In the genomic region with DNA sequence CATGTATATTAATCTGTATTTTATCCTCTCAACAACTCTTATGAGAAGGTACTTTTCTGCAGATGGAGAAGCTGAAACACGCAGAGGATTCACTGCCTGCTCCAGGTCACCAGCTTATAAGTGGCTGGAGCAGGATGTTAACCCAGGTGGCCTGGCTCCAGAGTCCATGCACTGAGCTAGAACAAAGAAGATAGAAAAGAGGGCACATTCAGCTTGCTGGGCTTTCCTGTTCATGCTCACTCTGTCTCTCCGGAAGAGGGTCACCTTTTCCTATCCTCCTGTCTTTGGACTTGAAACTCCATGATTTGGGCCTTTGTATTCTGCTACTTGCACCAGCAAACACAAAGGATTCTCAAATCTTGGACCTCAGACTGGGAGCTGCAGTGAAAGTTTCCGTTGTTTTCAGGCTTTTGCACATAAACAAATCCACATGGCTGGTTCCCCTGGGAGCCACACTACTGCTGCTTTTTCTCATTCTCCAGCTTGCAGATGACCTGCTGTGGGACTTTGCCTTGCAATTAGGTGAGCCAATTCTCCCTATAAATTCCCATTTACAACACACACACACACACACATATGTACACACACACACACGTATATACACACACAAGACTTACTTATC, we compare ENCODE assay signal across 2 cellular contexts.
TF ChIP-seq lines count a peak whose summit lies in the region.

No MANE protein-coding gene starts in this region.

TF ChIP-seq in HCT116, 20 proteins besides CTCF, POLR2A, EP300 and RAD21 (continued from another document):
- TF ChIP-seq, protein P1, sequence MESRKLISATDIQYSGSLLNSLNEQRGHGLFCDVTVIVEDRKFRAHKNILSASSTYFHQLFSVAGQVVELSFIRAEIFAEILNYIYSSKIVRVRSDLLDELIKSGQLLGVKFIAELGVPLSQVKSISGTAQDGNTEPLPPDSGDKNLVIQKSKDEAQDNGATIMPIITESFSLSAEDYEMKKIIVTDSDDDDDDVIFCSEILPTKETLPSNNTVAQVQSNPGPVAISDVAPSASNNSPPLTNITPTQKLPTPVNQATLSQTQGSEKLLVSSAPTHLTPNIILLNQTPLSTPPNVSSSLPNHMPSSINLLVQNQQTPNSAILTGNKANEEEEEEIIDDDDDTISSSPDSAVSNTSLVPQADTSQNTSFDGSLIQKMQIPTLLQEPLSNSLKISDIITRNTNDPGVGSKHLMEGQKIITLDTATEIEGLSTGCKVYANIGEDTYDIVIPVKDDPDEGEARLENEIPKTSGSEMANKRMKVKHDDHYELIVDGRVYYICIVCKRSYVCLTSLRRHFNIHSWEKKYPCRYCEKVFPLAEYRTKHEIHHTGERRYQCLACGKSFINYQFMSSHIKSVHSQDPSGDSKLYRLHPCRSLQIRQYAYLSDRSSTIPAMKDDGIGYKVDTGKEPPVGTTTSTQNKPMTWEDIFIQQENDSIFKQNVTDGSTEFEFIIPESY (IDR thresholded peaks at IDR 0.05; ENCODE audit: extremely low read depth, insufficient replicate concordance, low read length): no peak
- TF ChIP-seq, protein P2, sequence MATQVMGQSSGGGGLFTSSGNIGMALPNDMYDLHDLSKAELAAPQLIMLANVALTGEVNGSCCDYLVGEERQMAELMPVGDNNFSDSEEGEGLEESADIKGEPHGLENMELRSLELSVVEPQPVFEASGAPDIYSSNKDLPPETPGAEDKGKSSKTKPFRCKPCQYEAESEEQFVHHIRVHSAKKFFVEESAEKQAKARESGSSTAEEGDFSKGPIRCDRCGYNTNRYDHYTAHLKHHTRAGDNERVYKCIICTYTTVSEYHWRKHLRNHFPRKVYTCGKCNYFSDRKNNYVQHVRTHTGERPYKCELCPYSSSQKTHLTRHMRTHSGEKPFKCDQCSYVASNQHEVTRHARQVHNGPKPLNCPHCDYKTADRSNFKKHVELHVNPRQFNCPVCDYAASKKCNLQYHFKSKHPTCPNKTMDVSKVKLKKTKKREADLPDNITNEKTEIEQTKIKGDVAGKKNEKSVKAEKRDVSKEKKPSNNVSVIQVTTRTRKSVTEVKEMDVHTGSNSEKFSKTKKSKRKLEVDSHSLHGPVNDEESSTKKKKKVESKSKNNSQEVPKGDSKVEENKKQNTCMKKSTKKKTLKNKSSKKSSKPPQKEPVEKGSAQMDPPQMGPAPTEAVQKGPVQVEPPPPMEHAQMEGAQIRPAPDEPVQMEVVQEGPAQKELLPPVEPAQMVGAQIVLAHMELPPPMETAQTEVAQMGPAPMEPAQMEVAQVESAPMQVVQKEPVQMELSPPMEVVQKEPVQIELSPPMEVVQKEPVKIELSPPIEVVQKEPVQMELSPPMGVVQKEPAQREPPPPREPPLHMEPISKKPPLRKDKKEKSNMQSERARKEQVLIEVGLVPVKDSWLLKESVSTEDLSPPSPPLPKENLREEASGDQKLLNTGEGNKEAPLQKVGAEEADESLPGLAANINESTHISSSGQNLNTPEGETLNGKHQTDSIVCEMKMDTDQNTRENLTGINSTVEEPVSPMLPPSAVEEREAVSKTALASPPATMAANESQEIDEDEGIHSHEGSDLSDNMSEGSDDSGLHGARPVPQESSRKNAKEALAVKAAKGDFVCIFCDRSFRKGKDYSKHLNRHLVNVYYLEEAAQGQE (IDR thresholded peaks at IDR 0.05; ENCODE audit: low read depth): no peak

TF ChIP-seq in WTC11, 78 proteins besides CTCF, POLR2A, EP300 and RAD21 (continued from another document):
- TF ChIP-seq ZNF396 (CRISPR knock-in tag; IDR thresholded peaks at IDR 0.05; ENCODE audit: borderline replicate concordance) (no peak), GRHL2 (CRISPR knock-in tag; IDR thresholded peaks at IDR 0.05; ENCODE audit: insufficient replicate concordance, severe bottlenecking) (no peak), ELF4 (CRISPR knock-in tag; IDR thresholded peaks at IDR 0.05; ENCODE audit: low read depth) (no peak), ZNF219 (CRISPR knock-in tag; IDR thresholded peaks at IDR 0.05; ENCODE audit: borderline replicate concordance) (no peak), NFYB (CRISPR knock-in tag; conservative IDR thresholded peaks at IDR 0.05; ENCODE audit: low read depth) (no peak), CREM (CRISPR knock-in tag; IDR thresholded peaks at IDR 0.05) (no peak), JUN (CRISPR knock-in tag; IDR thresholded peaks at IDR 0.05) (no peak), SP1 (CRISPR knock-in tag; conservative IDR thresholded peaks at IDR 0.05) (no peak)
- TF ChIP-seq, protein P3, sequence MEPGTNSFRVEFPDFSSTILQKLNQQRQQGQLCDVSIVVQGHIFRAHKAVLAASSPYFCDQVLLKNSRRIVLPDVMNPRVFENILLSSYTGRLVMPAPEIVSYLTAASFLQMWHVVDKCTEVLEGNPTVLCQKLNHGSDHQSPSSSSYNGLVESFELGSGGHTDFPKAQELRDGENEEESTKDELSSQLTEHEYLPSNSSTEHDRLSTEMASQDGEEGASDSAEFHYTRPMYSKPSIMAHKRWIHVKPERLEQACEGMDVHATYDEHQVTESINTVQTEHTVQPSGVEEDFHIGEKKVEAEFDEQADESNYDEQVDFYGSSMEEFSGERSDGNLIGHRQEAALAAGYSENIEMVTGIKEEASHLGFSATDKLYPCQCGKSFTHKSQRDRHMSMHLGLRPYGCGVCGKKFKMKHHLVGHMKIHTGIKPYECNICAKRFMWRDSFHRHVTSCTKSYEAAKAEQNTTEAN (CRISPR knock-in tag; IDR thresholded peaks at IDR 0.05): no peak
- TF ChIP-seq, protein P4, sequence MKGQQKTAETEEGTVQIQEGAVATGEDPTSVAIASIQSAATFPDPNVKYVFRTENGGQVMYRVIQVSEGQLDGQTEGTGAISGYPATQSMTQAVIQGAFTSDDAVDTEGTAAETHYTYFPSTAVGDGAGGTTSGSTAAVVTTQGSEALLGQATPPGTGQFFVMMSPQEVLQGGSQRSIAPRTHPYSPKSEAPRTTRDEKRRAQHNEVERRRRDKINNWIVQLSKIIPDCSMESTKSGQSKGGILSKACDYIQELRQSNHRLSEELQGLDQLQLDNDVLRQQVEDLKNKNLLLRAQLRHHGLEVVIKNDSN (CRISPR knock-in tag; IDR thresholded peaks at IDR 0.05): no peak
